8 cellular contexts compared by ENCODE assay signal in genomic region chr6:89351632-89352328, GRCh38.
DNase-seq lines count a peak whose midpoint lies in the region; ATAC-seq, FAIRE-seq and TF ChIP-seq lines count a peak whose summit lies in the region.

No MANE protein-coding gene starts in this region.

- peak overlapping the region; percentile 74 for H3K9ac ChIP-seq in muscle layer of colon (ENCODE audit: low read length)

- DNase-seq in GM12864 (ENCODE audit: low read depth) = no peak
- DNase-seq in NCI-H146 (lab: John Stamatoyannopoulos, UW) = peak; percentile 49
- DNase-seq in choroid plexus epithelial cell (ENCODE audit: low read depth) = peak; percentile 20
- no peak for DNase-seq in OCI-M2 (lab: John Stamatoyannopoulos, UW; ENCODE audit: unreplicated experiment)
- no peak for DNase-seq in epidermal melanocyte (ENCODE audit: insufficient read length, low spot score)
- no peak for DNase-seq in HTR-8/SVneo (ENCODE audit: insufficient read length, low spot score)

- no peak for FAIRE-seq in HTR-8/SVneo (lab: Jason Lieb, UNC)

- peak overlapping the region; percentile 96 for H3K4me3 ChIP-seq in GM12864 (ENCODE audit: low read depth, low read length)
- peak overlapping the region; percentile 92 for H3K4me3 ChIP-seq in choroid plexus epithelial cell (ENCODE audit: low read depth, low read length)
- H3K4me3 ChIP-seq in muscle layer of colon (ENCODE audit: low read depth in 1 of 2, low read length in 2 of 2) = peak overlapping the region; percentile 78

- TF ChIP-seq CTCF in GM12864 (IDR thresholded peaks at IDR 0.05; ENCODE audit: low read depth, low read length, missing control alignments) (no peak), choroid plexus epithelial cell (conservative IDR thresholded peaks at IDR 0.05; ENCODE audit: low read depth, low read length) (no peak)

- no peak for ATAC-seq in HG03039 (IDR thresholded peaks at IDR 0.05; ENCODE audit: unreplicated experiment)

- peaks cover 41% of the 10 kb centered on the region for H3K4me1 ChIP-seq in muscle layer of colon (ENCODE audit: insufficient read depth, low read length)

- no peaks in the 10 kb centered on the region for H3K27me3 ChIP-seq in muscle layer of colon (ENCODE audit: control insufficient read depth in 1 of 2, insufficient read depth in 2 of 2, low read length in 2 of 2)

- no peaks in the 10 kb centered on the region for H3K9me3 ChIP-seq in muscle layer of colon (ENCODE audit: low read length)

- no peaks in the 10 kb centered on the region for H3K36me3 ChIP-seq in muscle layer of colon (ENCODE audit: insufficient read depth, low read length)

- H3K27ac ChIP-seq in muscle layer of colon (ENCODE audit: low read depth, low read length) = peak overlapping the region; percentile 97

Comparison
In these comparisons a context has a peak if more than half of its experiments do, and no peak if none do; other contexts are left out.
1. DNase-seq: peak in NCI-H146 (single experiment) and choroid plexus epithelial cell (single experiment); none in GM12864 (single experiment), OCI-M2 (single experiment), epidermal melanocyte (single experiment) and HTR-8/SVneo (single experiment).
2. Peak in every context shown above with its lines, with median percentiles within 50 percentile points of each other: H3K4me3 ChIP-seq.